In genomic region chr2:15191801-15192200, GRCh38 we compare ENCODE assay signal across 12 cellular contexts.
"Had no signal": no experiment of that assay in that cellular context is flagged by ENCODE, and none has a peak within 500 bp of the region (broad histone marks: within the 10 kb centered on the region; RNA-seq: fewer than 3 reads in every experiment).

No MANE protein-coding gene starts in this region.

- H3K4me1 ChIP-seq: gastroesophageal sphincter, left lung, tibial nerve had no signal

- H3K27me3 ChIP-seq: dorsolateral prefrontal cortex, gastroesophageal sphincter, left lung, tibial nerve had no signal

- H3K9me3 ChIP-seq: gastroesophageal sphincter, left lung, tibial nerve had no signal

- H3K27me3 Mint-ChIP-seq: activated CD4-positive, alpha-beta memory T cell treated with anti-CD3 and anti-CD28 coated beads for 36 hours; naive thymus-derived CD8-positive, alpha-beta T cell; stimulated activated memory B cell treated with anti-CD40 and anti-IgM and Interleukin-4, amounts not matched to agents 10 μg/mL and 1 μg/mL and 100 μg/mL, for 72 hours had no signal

- H3K4me1 Mint-ChIP-seq: stimulated activated memory B cell treated with anti-CD40 and anti-IgM and Interleukin-4, amounts not matched to agents 10 μg/mL and 1 μg/mL and 100 μg/mL, for 72 hours had no signal

- H3K9me3 Mint-ChIP-seq: activated CD4-positive, alpha-beta memory T cell treated with anti-CD3 and anti-CD28 coated beads for 36 hours; activated naive CD4-positive, alpha-beta T cell treated with anti-CD3 and anti-CD28 coated beads for 36 hours; endodermal cell; naive thymus-derived CD8-positive, alpha-beta T cell; stimulated activated memory B cell treated with anti-CD40 and anti-IgM and Interleukin-4, amounts not matched to agents 10 μg/mL and 1 μg/mL and 100 μg/mL, for 72 hours had no signal

- H3K27ac Mint-ChIP-seq: activated CD4-positive, alpha-beta memory T cell treated with anti-CD3 and anti-CD28 coated beads for 36 hours; activated naive CD4-positive, alpha-beta T cell treated with anti-CD3 and anti-CD28 coated beads for 36 hours; endodermal cell; stimulated activated memory B cell treated with anti-CD40 and anti-IgM and Interleukin-4, amounts not matched to agents 10 μg/mL and 1 μg/mL and 100 μg/mL, for 72 hours had no signal

- DNase-seq: activated CD4-positive, alpha-beta memory T cell treated with anti-CD3 and anti-CD28 coated beads for 36 hours; activated CD4-positive, alpha-beta T cell treated with anti-CD3 and anti-CD28 coated beads for 1 hour; activated naive CD4-positive, alpha-beta T cell treated with anti-CD3 and anti-CD28 coated beads for 36 hours; dorsolateral prefrontal cortex; endodermal cell; left lung; naive thymus-derived CD8-positive, alpha-beta T cell; substantia nigra had no signal

- H3K4me3 ChIP-seq: dorsolateral prefrontal cortex, gastroesophageal sphincter, left lung, tibial nerve had no signal

- H3K4me3 Mint-ChIP-seq: activated CD4-positive, alpha-beta memory T cell treated with anti-CD3 and anti-CD28 coated beads for 36 hours; activated naive CD4-positive, alpha-beta T cell treated with anti-CD3 and anti-CD28 coated beads for 36 hours; endodermal cell; naive thymus-derived CD8-positive, alpha-beta T cell; stimulated activated memory B cell treated with anti-CD40 and anti-IgM and Interleukin-4, amounts not matched to agents 10 μg/mL and 1 μg/mL and 100 μg/mL, for 72 hours had no signal

- H3K27ac ChIP-seq: dorsolateral prefrontal cortex, gastroesophageal sphincter, left lung, tibial nerve, VCaP had no signal
